19 cellular contexts compared by ENCODE assay signal in genomic region chr7:155732275-155732674, GRCh38.
A peak's percentile ranks its signal among the peaks of the same experiment; 100 is the strongest.
DNase-seq lines count a peak whose midpoint lies in the region; ATAC-seq and TF ChIP-seq lines count a peak whose summit lies in the region.
"Had no signal": no experiment of that assay in that cellular context is flagged by ENCODE, and none has a peak within 500 bp of the region (broad histone marks: within the 10 kb centered on the region; RNA-seq: fewer than 3 reads in every experiment).

No MANE protein-coding gene starts in this region.

- peaks cover 5% of the 10 kb centered on the region for H3K36me3 Mint-ChIP-seq in activated naive CD8-positive, alpha-beta T cell
- H3K36me3 Mint-ChIP-seq in natural killer cell treated with Interleukin-12 subunit alpha and Interleukin-12 subunit beta and Interleukin-15 and Interleukin-18, amount 100 ng/mL, for 72 hours: peaks cover 5% of the 10 kb centered on the region

- no peaks in the 10 kb centered on the region for H3K27me3 ChIP-seq in DOHH2 (ENCODE audit: control insufficient read depth, low read length)
- H3K27me3 ChIP-seq in esophagus muscularis mucosa: no peaks in the 10 kb centered on the region
- H3K27me3 ChIP-seq: dorsolateral prefrontal cortex, testis, vagina had no signal

- peak overlapping the region; percentile 60 for H3K27ac ChIP-seq in DOHH2 (ENCODE audit: low read depth, low read length)
- H3K27ac ChIP-seq in esophagus muscularis mucosa (replicated peaks in 1 of 4): no peak overlapping the region
- H3K27ac ChIP-seq: dorsolateral prefrontal cortex, prostate gland, testis, vagina had no signal

- no peaks in the 10 kb centered on the region for H3K27me3 Mint-ChIP-seq in activated naive CD8-positive, alpha-beta T cell
- no peaks in the 10 kb centered on the region for H3K27me3 Mint-ChIP-seq in natural killer cell treated with Interleukin-12 subunit alpha and Interleukin-12 subunit beta and Interleukin-15 and Interleukin-18, amount 100 ng/mL, for 72 hours
- H3K27me3 Mint-ChIP-seq: activated CD8-positive, alpha-beta T cell treated with anti-CD3 and anti-CD28 coated beads for 36 hours; CD8-positive, alpha-beta memory T cell had no signal

- intact Hi-C loops in esophagus muscularis mucosa (cut with DNase I): no loop called here

- DNase-seq in natural killer cell treated with Interleukin-12 subunit alpha and Interleukin-12 subunit beta and Interleukin-15 and Interleukin-18, amount 100 ng/mL, for 72 hours (ENCODE audit: low spot score): no peak
- DNase-seq in esophagus muscularis mucosa (ENCODE audit: extremely low spot score) (no peak), NCI-H1105 (lab: John Stamatoyannopoulos, UW) (no peak)
- DNase-seq: activated CD4-positive, CD25-positive, alpha-beta regulatory T cell; activated CD8-positive, alpha-beta T cell treated with anti-CD3 and anti-CD28 coated beads for 36 hours; activated naive CD4-positive, alpha-beta T cell treated with anti-CD3 and anti-CD28 coated beads for 36 hours; anterior cingulate cortex; CD8-positive, alpha-beta memory T cell; central memory CD4-positive, alpha-beta T cell; dorsolateral prefrontal cortex; NCI-H187; NCI-H2227 treated with DMSO at 0.1 percent for 48 hours; testis had no signal

- H3K36me3 ChIP-seq in DOHH2 (ENCODE audit: control insufficient read depth, low read length) (peaks cover 88% of the 10 kb centered on the region), esophagus muscularis mucosa (peaks cover 4 to 29% (median 11%) of the 10 kb centered on the region in 4 donors)
- H3K36me3 ChIP-seq: prostate gland had no signal

- H3K4me3 ChIP-seq in DOHH2 (ENCODE audit: low read length): peak overlapping the region; percentile 42
- no peak overlapping the region for H3K4me3 ChIP-seq in esophagus muscularis mucosa
- H3K4me3 ChIP-seq: dorsolateral prefrontal cortex, prostate gland, testis, vagina had no signal

- H3F3A ChIP-seq in DOHH2 (ENCODE audit: control insufficient read depth, insufficient read depth): peaks cover 33% of the 10 kb centered on the region

- TF ChIP-seq EP300 in esophagus muscularis mucosa (IDR thresholded peaks at IDR 0.05): no peak

- peaks cover 97% of the 10 kb centered on the region for H3K79me2 ChIP-seq in DOHH2 (ENCODE audit: control insufficient read depth, low read length)

- H3K27ac Mint-ChIP-seq in activated naive CD8-positive, alpha-beta T cell: peak overlapping the region; percentile 14
- H3K27ac Mint-ChIP-seq in natural killer cell treated with Interleukin-12 subunit alpha and Interleukin-12 subunit beta and Interleukin-15 and Interleukin-18, amount 100 ng/mL, for 72 hours: peak overlapping the region; percentile 26 to 60
- H3K27ac Mint-ChIP-seq: activated naive CD4-positive, alpha-beta T cell treated with anti-CD3 and anti-CD28 coated beads for 36 hours had no signal

- 95% methylated on average over 5 of the region's 5 CpGs for WGBS in esophagus muscularis mucosa

- H4K20me1 ChIP-seq in DOHH2 (ENCODE audit: control insufficient read depth, insufficient read depth, low read depth, low read length): no peaks in the 10 kb centered on the region

- ATAC-seq in HG02610 (IDR thresholded peaks at IDR 0.05; ENCODE audit: unreplicated experiment) (peak; percentile 55), HG02970 (IDR thresholded peaks at IDR 0.05; ENCODE audit: low FRiP score, unreplicated experiment) (no peak)
- ATAC-seq in natural killer cell treated with Interleukin-12 subunit alpha and Interleukin-12 subunit beta and Interleukin-15 and Interleukin-18, amount 100 ng/mL, for 72 hours: no peak
- ATAC-seq: activated CD8-positive, alpha-beta T cell treated with anti-CD3 and anti-CD28 coated beads for 36 hours had no signal

- peaks cover 99% of the 10 kb centered on the region for H3K4me1 ChIP-seq in DOHH2 (ENCODE audit: control insufficient read depth, low read length)
- H3K4me1 ChIP-seq in esophagus muscularis mucosa: peaks cover 5 to 43% (median 37%) of the 10 kb centered on the region in 4 donors
- H3K4me1 ChIP-seq: prostate gland, testis, vagina had no signal

- no peak overlapping the region for H3K4me3 Mint-ChIP-seq in activated naive CD8-positive, alpha-beta T cell
- no peak overlapping the region for H3K4me3 Mint-ChIP-seq in natural killer cell treated with Interleukin-12 subunit alpha and Interleukin-12 subunit beta and Interleukin-15 and Interleukin-18, amount 100 ng/mL, for 72 hours
- H3K4me3 Mint-ChIP-seq: activated CD8-positive, alpha-beta T cell treated with anti-CD3 and anti-CD28 coated beads for 36 hours; activated naive CD4-positive, alpha-beta T cell treated with anti-CD3 and anti-CD28 coated beads for 36 hours had no signal

- H3K9me2 ChIP-seq in DOHH2 (replicated peaks; ENCODE audit: control insufficient read depth, low read length): no peaks in the 10 kb centered on the region

- peaks cover 9% of the 10 kb centered on the region; the same call in 1 of the 2 replicates for H3K9me3 ChIP-seq in DOHH2 (ENCODE audit: control insufficient read depth, insufficient read depth, low read length)
- no peaks in the 10 kb centered on the region for H3K9me3 ChIP-seq in esophagus muscularis mucosa
- H3K9me3 ChIP-seq: prostate gland, testis, vagina had no signal

- no peaks in the 10 kb centered on the region for H3K9me3 Mint-ChIP-seq in activated naive CD8-positive, alpha-beta T cell (ENCODE audit: low read depth)
- no peaks in the 10 kb centered on the region for H3K9me3 Mint-ChIP-seq in natural killer cell treated with Interleukin-12 subunit alpha and Interleukin-12 subunit beta and Interleukin-15 and Interleukin-18, amount 100 ng/mL, for 72 hours
- H3K9me3 Mint-ChIP-seq: activated CD8-positive, alpha-beta T cell treated with anti-CD3 and anti-CD28 coated beads for 36 hours; activated naive CD4-positive, alpha-beta T cell treated with anti-CD3 and anti-CD28 coated beads for 36 hours; CD8-positive, alpha-beta memory T cell had no signal

- H3K4me2 ChIP-seq in DOHH2 (ENCODE audit: low read length): peak overlapping the region; percentile 65

- H3K4me1 Mint-ChIP-seq in activated naive CD8-positive, alpha-beta T cell (ENCODE audit: low read depth): peaks cover 66% of the 10 kb centered on the region
- H3K4me1 Mint-ChIP-seq in natural killer cell treated with Interleukin-12 subunit alpha and Interleukin-12 subunit beta and Interleukin-15 and Interleukin-18, amount 100 ng/mL, for 72 hours (ENCODE audit: low read depth in 2 of 2): peaks cover 36 to 43% of the 10 kb centered on the region in 2 donors

- TF ChIP-seq POLR2A in esophagus muscularis mucosa (IDR thresholded peaks at IDR 0.05; ENCODE audit: low read depth): no peak

- TF ChIP-seq CTCF in DOHH2 (IDR thresholded peaks at IDR 0.05; ENCODE audit: low read depth, low read length, poor library complexity, severe bottlenecking) (no peak), esophagus muscularis mucosa (IDR thresholded peaks at IDR 0.05) (no peak)
